ENCODE assay signal across 8 cellular contexts in the genomic region with DNA sequence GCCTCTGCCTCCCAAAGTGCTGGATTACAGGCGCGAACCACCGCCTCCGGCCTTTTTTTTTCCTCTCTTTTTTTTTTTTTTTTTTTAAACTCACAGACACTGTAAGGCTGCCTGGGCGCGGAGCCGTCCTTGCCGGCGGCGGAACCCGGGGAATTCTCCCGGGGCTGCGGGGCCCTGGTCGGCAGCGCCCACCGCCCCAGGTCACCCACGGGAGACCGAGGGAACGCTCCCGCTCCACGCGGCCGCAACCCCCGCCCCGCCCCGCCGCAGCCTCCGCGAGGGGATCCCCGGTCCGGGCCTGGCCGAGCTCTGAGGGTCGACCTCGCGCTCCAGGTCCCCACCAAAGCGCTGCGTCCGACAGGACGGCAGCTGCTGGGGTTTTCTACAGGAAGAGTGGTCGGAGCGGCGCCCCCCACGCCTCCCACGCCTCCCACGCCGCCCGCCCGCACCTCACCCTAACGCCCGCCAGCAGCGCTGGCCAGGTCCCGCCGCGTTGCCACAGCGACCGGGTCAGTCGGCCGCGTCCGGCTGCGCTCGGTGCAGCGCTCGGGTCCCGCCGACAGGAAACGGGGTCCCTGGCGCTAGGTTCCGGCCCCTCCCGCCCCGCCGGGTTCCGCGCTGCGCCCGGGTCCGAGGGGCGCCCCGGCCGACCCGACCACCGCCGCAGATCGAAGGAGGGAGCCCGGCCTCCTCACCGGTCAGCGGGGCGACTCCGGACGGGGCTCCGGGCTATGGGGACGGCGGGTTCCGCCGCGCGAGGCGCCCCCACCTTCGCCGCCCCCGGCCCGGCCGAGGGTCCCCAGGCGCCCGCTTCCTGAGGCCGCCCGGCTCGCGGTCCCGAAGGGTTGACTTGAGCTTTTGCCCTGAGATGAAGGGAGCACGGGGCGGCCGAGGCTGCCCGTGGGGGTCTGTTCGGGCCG. TPM values are rescaled to one million over a fixed set of nuclear protein-coding genes. Genes with fewer than 3 reads are reported as not detected.
DNase-seq lines count a peak whose midpoint lies in the region; ATAC-seq, FAIRE-seq and TF ChIP-seq lines count a peak whose summit lies in the region.

A gene with protein sequence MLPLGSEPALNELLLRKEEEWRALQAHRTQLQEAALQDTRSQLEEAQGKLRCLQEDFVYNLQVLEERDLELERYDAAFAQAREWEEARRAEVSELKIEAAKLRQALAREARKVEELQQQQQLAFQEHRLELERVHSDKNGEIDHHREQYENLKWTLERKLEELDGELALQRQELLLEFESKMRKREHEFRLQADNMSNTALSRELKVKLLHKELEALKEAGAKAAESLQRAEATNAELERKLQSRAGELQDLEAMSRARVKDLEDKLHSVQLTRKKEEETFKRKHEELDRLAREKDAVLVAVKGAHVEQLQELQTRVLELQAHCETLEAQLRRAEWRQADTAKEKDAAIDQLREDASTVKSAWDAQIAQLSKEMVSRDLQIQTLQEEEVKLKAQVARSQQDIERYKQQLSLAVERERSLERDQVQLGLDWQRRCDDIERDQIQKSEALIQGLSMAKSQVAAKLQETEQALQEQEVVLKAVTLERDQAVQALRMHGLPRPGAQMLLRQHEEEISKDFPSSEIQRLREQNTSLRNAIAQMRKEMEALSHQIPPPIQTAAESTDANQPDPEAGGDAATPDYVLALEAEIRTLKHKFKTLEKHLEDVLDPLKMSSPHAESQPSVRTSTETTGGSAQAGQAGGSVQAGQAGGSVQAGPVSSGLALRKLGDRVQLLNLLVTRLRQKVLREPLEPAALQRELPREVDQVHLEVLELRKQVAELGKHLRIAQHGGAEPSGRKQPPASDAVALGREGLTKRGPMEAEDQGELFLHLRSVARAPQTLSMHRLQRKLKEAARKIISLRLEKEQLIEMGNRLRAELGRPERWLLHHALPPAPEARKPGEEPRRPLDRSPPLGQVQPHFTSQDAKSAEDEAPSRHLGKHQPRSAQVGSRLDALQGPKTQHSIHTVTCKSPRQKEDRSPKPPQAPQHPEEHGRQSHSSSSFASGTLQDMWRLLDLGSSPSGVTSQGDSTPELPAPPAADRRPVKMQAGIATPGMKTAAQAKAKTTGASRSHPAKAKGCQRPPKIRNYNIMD (minus strand): TSS at position 512 of the 920 bp plus-strand sequence. CDS start 10,898 bp downstream, outside the sequence.

- peak; percentile 68 for ATAC-seq in GM21528 (IDR thresholded peaks at IDR 0.05; ENCODE audit: low FRiP score, unreplicated experiment)

- DNase-seq in EH (ENCODE audit: low read depth) (peak; percentile 80), astrocyte (ENCODE audit: low read depth) (no peak), hippocampal formation (lab: John Stamatoyannopoulos, UW) (peak; percentile 14 to 65), renal cortical epithelial cell (ENCODE audit: low read depth) (no peak), NCI-H187 treated with DMSO at 0.1 percent for 48 hours (lab: John Stamatoyannopoulos, UW) (no peak)
- no peak for DNase-seq in Jurkat, Clone E6-1 (ENCODE audit: low read depth, low spot score)

- FAIRE-seq in astrocyte (lab: Jason Lieb, UNC) = no peak

- no peaks in the 10 kb centered on the region for H3K36me3 Mint-ChIP-seq in astrocyte (ENCODE audit: low read depth, unreplicated experiment)

- peak within 1 kb of the TSS; percentile 47 for H3K27ac Mint-ChIP-seq in astrocyte (ENCODE audit: unreplicated experiment)

- H3K27me3 Mint-ChIP-seq in astrocyte (ENCODE audit: low read depth, unreplicated experiment) = no peaks in the 10 kb centered on the region

- peaks cover 12% of the 10 kb centered on the region for H3K79me2 ChIP-seq in astrocyte (ENCODE audit: insufficient read depth, low read length)

- peak within 1 kb of the TSS; percentile 81 for H3K27ac ChIP-seq in astrocyte (ENCODE audit: low read depth, low read length)

- H3K4me3 ChIP-seq in Jurkat, Clone E6-1 (ENCODE audit: low read length) = peak within 1 kb of the TSS; percentile 62
- peak within 1 kb of the TSS; percentile 69 for H3K4me3 ChIP-seq in astrocyte (ENCODE audit: insufficient read depth, low read depth, low read length)

- no peak for TF ChIP-seq CTCF in astrocyte (IDR thresholded peaks at IDR 0.05; ENCODE audit: insufficient read depth, low read depth, low read length)

- intact Hi-C loops in T-helper 1 cell treated with Interleukin-12 subunit alpha and Interleukin-12 subunit beta and Interleukin-4 antibody, amounts not matched to agents 30 ng/mL and 1 ng/mL, for 36 hours (cut with micrococcal nuclease) = no loop called here

- H3K36me3 ChIP-seq in astrocyte (ENCODE audit: insufficient read depth, low read length) = peaks cover under 1% of the 10 kb centered on the region

- no peaks in the 10 kb centered on the region for H3K9me3 ChIP-seq in astrocyte (ENCODE audit: insufficient read depth, low read depth, low read length)

- peak within 1 kb of the TSS; percentile 91 for H3K4me2 ChIP-seq in astrocyte (ENCODE audit: low read length)

- peaks cover 37% of the 10 kb centered on the region for H3K4me1 ChIP-seq in astrocyte (ENCODE audit: insufficient read depth, low read length)

- no peaks in the 10 kb centered on the region for H3K27me3 ChIP-seq in astrocyte (ENCODE audit: insufficient read depth, low read length)

- no peaks in the 10 kb centered on the region for H3K9me3 Mint-ChIP-seq in astrocyte (ENCODE audit: unreplicated experiment)

- H4K20me1 ChIP-seq in astrocyte (ENCODE audit: insufficient read depth, low read length) = no peaks in the 10 kb centered on the region

- H3K4me3 Mint-ChIP-seq in astrocyte (ENCODE audit: unreplicated experiment) = peak within 1 kb of the TSS; percentile 85

- H3K4me1 Mint-ChIP-seq in astrocyte (ENCODE audit: low read depth, unreplicated experiment) = peaks cover 11% of the 10 kb centered on the region

- H2AFZ ChIP-seq in astrocyte (ENCODE audit: low read depth, low read length) = peak within 1 kb of the TSS; percentile 67

- H3K9ac ChIP-seq in astrocyte (ENCODE audit: low read length) = peak within 1 kb of the TSS; percentile 85

RNA-seq across cellular contexts. Expression of the gene that starts here (rescaled TPM):
- 27.2 TPM for polyA plus RNA-seq in Jurkat, Clone E6-1 (2012; ENCODE audit: insufficient read depth, insufficient read length)
- 75.3 and 77.8 TPM in 2 replicates for total RNA-seq in T-helper 1 cell treated with Interleukin-12 subunit alpha and Interleukin-12 subunit beta and Interleukin-4 antibody, amounts not matched to agents 30 ng/mL and 1 ng/mL, for 36 hours
- total RNA-seq in astrocyte = 19.9 and 20.4 TPM in 2 replicates
- 7.3 and 28.2 TPM in 2 replicates for total RNA-seq in renal cortical epithelial cell

Comparison
In these comparisons a context has a peak if more than half of its experiments do, and no peak if none do; other contexts are left out.
1. DNase-seq: peak in EH (single experiment) and hippocampal formation (2 of 2); none in Jurkat, Clone E6-1 (single experiment), astrocyte (single experiment), renal cortical epithelial cell (single experiment) and NCI-H187 treated with DMSO at 0.1 percent for 48 hours (single experiment).